Comparison of ENCODE assay signal across 8 cellular contexts in genomic region chr11:69674267-69674885, GRCh38. TPM values are rescaled to one million over a fixed set of nuclear protein-coding genes. Genes with fewer than 3 reads are reported as not detected.
DNase-seq lines count a peak whose midpoint lies in the region; ATAC-seq and TF ChIP-seq lines count a peak whose summit lies in the region.

No MANE protein-coding gene starts in this region.

- H3K4me1 ChIP-seq in CD4-positive, alpha-beta memory T cell (ENCODE audit: insufficient read depth, low read length): peaks cover 42% of the 10 kb centered on the region
- H3K4me1 ChIP-seq in parathyroid adenoma: peaks cover 4% of the 10 kb centered on the region

- H3K4me2 ChIP-seq in parathyroid adenoma (ENCODE audit: low read length): peak overlapping the region; percentile 81

- H3K4me1 Mint-ChIP-seq in CD4-positive, alpha-beta memory T cell: peaks cover 14 to 43% (median 33%) of the 10 kb centered on the region in 4 donors
- peaks cover 24% of the 10 kb centered on the region for H3K4me1 Mint-ChIP-seq in activated CD8-positive, alpha-beta T cell treated with anti-CD3 and anti-CD28 coated beads for 36 hours (ENCODE audit: low read depth)

- peak overlapping the region; percentile 69 to 97 (median 89) for H3K27ac Mint-ChIP-seq in CD4-positive, alpha-beta memory T cell
- peak overlapping the region; percentile 88 for H3K27ac Mint-ChIP-seq in activated CD8-positive, alpha-beta T cell treated with anti-CD3 and anti-CD28 coated beads for 36 hours

- peak overlapping the region; percentile 80 for H3K27ac ChIP-seq in CD4-positive, alpha-beta memory T cell (ENCODE audit: low read depth, low read length)
- peak overlapping the region; percentile 64 for H3K27ac ChIP-seq in parathyroid adenoma

- peak; percentile 14 for ATAC-seq in activated CD8-positive, alpha-beta T cell treated with anti-CD3 and anti-CD28 coated beads for 36 hours
- ATAC-seq in HG02610 (IDR thresholded peaks at IDR 0.05; ENCODE audit: unreplicated experiment): no peak

- H3K9me3 ChIP-seq in CD4-positive, alpha-beta memory T cell (ENCODE audit: control insufficient read depth in 1 of 2, low read length in 2 of 2): no peaks in the 10 kb centered on the region
- H3K9me3 ChIP-seq in parathyroid adenoma (ENCODE audit: control insufficient read depth, low read length): no peaks in the 10 kb centered on the region

- H2AFZ ChIP-seq in parathyroid adenoma: peak overlapping the region; percentile 90

- POLR2A ChIA-PET in CD4-positive, alpha-beta memory T cell (lab: Charles Lee; ENCODE audit: partially characterized antibody): interaction anchor here (0.7 to 1.9 kb wide), 6 partner anchors 15 to 832 kb away, joined by 3 to 8 read pairs (median 5); partner anchors contain the start of gene TPCN2
- POLR2A ChIA-PET in activated CD8-positive, alpha-beta T cell treated with anti-CD3 and anti-CD28 coated beads for 36 hours (lab: Charles Lee): interaction anchor here (0.6 to 1.3 kb wide), 5 partner anchors 12 to 507 kb away, joined by 3 to 4 read pairs (median 3); no protein-coding TSS in a partner anchor

- H3K9me3 Mint-ChIP-seq in CD4-positive, alpha-beta memory T cell: no peaks in the 10 kb centered on the region
- H3K9me3 Mint-ChIP-seq in activated CD8-positive, alpha-beta T cell treated with anti-CD3 and anti-CD28 coated beads for 36 hours: no peaks in the 10 kb centered on the region

- H3K4me3 Mint-ChIP-seq in CD4-positive, alpha-beta memory T cell: peak overlapping the region; percentile 91 to 97 (median 94)
- H3K4me3 Mint-ChIP-seq in activated CD8-positive, alpha-beta T cell treated with anti-CD3 and anti-CD28 coated beads for 36 hours: peak overlapping the region; percentile 90

- no peaks in the 10 kb centered on the region for H3K27me3 ChIP-seq in CD4-positive, alpha-beta memory T cell (ENCODE audit: insufficient read depth, low read length)
- H3K27me3 ChIP-seq in parathyroid adenoma (ENCODE audit: control insufficient read depth, insufficient read depth, low read length): no peaks in the 10 kb centered on the region

- peaks cover 21% of the 10 kb centered on the region for H3K36me3 ChIP-seq in CD4-positive, alpha-beta memory T cell (ENCODE audit: insufficient read depth, low read length)
- no peaks in the 10 kb centered on the region for H3K36me3 ChIP-seq in parathyroid adenoma (ENCODE audit: control insufficient read depth, insufficient read depth, low read length)

- peak overlapping the region; percentile 61 for H3K9ac ChIP-seq in parathyroid adenoma

- H3K4me3 ChIP-seq in CD4-positive, alpha-beta memory T cell (ENCODE audit: low read length in 2 of 2): peak overlapping the region; percentile 59 to 94
- peak overlapping the region; percentile 77 for H3K4me3 ChIP-seq in parathyroid adenoma (ENCODE audit: low read depth, low read length)

- no peak for TF ChIP-seq CTCF in activated CD8-positive, alpha-beta T cell treated with anti-CD3 and anti-CD28 coated beads for 36 hours (IDR thresholded peaks at IDR 0.05)
- no peak for TF ChIP-seq CTCF in parathyroid adenoma (IDR thresholded peaks at IDR 0.05)

- DNase-seq in CD4-positive, alpha-beta memory T cell: peak in 2 of 5 donors; percentile 1 to 47
- peak; percentile 63 for DNase-seq in HPDE6-E6E7 (ENCODE audit: extremely low spot score)
- DNase-seq in activated CD8-positive, alpha-beta T cell treated with anti-CD3 and anti-CD28 coated beads for 36 hours: peak; percentile 41
- peak; percentile 20 for DNase-seq in fibroblast of the conjunctiva (ENCODE audit: low read depth)
- DNase-seq in stimulated activated naive CD4-positive, alpha-beta T cell (lab: John Stamatoyannopoulos, UW): no peak
- DNase-seq in cortex of kidney (lab: John Stamatoyannopoulos, UW): no peak

- H3K36me3 Mint-ChIP-seq in CD4-positive, alpha-beta memory T cell: peaks cover 6 to 26% of the 10 kb centered on the region in 2 donors
- peaks cover 16% of the 10 kb centered on the region for H3K36me3 Mint-ChIP-seq in activated CD8-positive, alpha-beta T cell treated with anti-CD3 and anti-CD28 coated beads for 36 hours (ENCODE audit: low read depth)

- intact Hi-C loops in CD4-positive, alpha-beta memory T cell (cut with micrococcal nuclease): no loop called here
- intact Hi-C loops in activated CD8-positive, alpha-beta T cell treated with anti-CD3 and anti-CD28 coated beads for 36 hours (cut with micrococcal nuclease): no loop called here

- CTCF ChIA-PET in CD4-positive, alpha-beta memory T cell (lab: Charles Lee; ENCODE audit: partially characterized antibody): no interaction called here
- CTCF ChIA-PET in activated CD8-positive, alpha-beta T cell treated with anti-CD3 and anti-CD28 coated beads for 36 hours (lab: Charles Lee): interaction anchor here (0.7 to 2.2 kb wide), 6 partner anchors 11 to 576 kb away, joined by 3 to 7 read pairs (median 3); no protein-coding TSS in a partner anchor

- peaks cover 0 to 2% of the 10 kb centered on the region in 2 donors for H3K27me3 Mint-ChIP-seq in CD4-positive, alpha-beta memory T cell
- H3K27me3 Mint-ChIP-seq in activated CD8-positive, alpha-beta T cell treated with anti-CD3 and anti-CD28 coated beads for 36 hours: peaks cover 1% of the 10 kb centered on the region

- no peaks in the 10 kb centered on the region for H3K79me2 ChIP-seq in parathyroid adenoma

RNA-seq across cellular contexts. Expression of gene LTO1, which starts 0.8 kb away (rescaled TPM):
- 10 to 100 TPM; 60.2 to 63.0 TPM for total RNA-seq in CD4-positive, alpha-beta memory T cell
- polyA plus RNA-seq in CD4-positive, alpha-beta memory T cell: 10 to 100 TPM; 13.3 to 18.7 TPM
- total RNA-seq in activated CD8-positive, alpha-beta T cell treated with anti-CD3 and anti-CD28 coated beads for 36 hours: 10 to 100 TPM; 14.9 to 15.9 TPM

RNA-seq across cellular contexts. Expression of gene FGF19, which starts 29.4 kb away (rescaled TPM):
- not detected for total RNA-seq in CD4-positive, alpha-beta memory T cell
- polyA plus RNA-seq in CD4-positive, alpha-beta memory T cell: not detected
- not detected for total RNA-seq in activated CD8-positive, alpha-beta T cell treated with anti-CD3 and anti-CD28 coated beads for 36 hours

RNA-seq across cellular contexts. Expression of gene CCND1, which starts 33.4 kb away (rescaled TPM):
- total RNA-seq in CD4-positive, alpha-beta memory T cell: 1 to 10 TPM; 1.6 to 1.7 TPM
- polyA plus RNA-seq in CD4-positive, alpha-beta memory T cell: 1 to 10 TPM in 1 of 2 donors, under 1 TPM in 1; 1.00 to 1.8 TPM
- 1 to 10 TPM; 2.8 to 3.3 TPM for total RNA-seq in activated CD8-positive, alpha-beta T cell treated with anti-CD3 and anti-CD28 coated beads for 36 hours

Comparison
In these comparisons a context has a peak if more than half of its experiments do, and no peak if none do; other contexts are left out.
1. DNase-seq: peak in HPDE6-E6E7 (single experiment), activated CD8-positive, alpha-beta T cell treated with anti-CD3 and anti-CD28 coated beads for 36 hours (single experiment) and fibroblast of the conjunctiva (single experiment); none in stimulated activated naive CD4-positive, alpha-beta T cell (0 of 6) and cortex of kidney (single experiment).